In genomic region chr7:155470686-155471638, GRCh38 we compare ENCODE assay signal across 19 cellular contexts. TPM values are rescaled to one million over a fixed set of nuclear protein-coding genes. Genes with fewer than 3 reads are reported as not detected.
DNase-seq lines count a peak whose midpoint lies in the region; ATAC-seq, FAIRE-seq and TF ChIP-seq lines count a peak whose summit lies in the region.
"Had no signal": no experiment of that assay in that cellular context is flagged by ENCODE, and none has a peak within 500 bp of the region (broad histone marks: within the 10 kb centered on the region; RNA-seq: fewer than 3 reads in every experiment).

No MANE protein-coding gene starts in this region.

- H3K9ac ChIP-seq in H1 (replicated peaks in 1 of 4; ENCODE audit: extremely low read depth in 1 of 4, low read depth in 3 of 4, low read length in 3 of 4) = no peak overlapping the region

- no peak overlapping the region for H2BK15ac ChIP-seq in H1 (ENCODE audit: low read length)

- no peaks in the 10 kb centered on the region for H3K79me1 ChIP-seq in H1 (ENCODE audit: low read depth, low read length)

- H3K36me3 ChIP-seq in GM23338 (ENCODE audit: insufficient read depth) (no peaks in the 10 kb centered on the region), H1 (ENCODE audit: control insufficient read depth in 2 of 4, insufficient read depth in 4 of 4, low read length in 3 of 4) (no peaks in the 10 kb centered on the region)
- H3K36me3 ChIP-seq: heart right ventricle, left lung had no signal

- no peak overlapping the region for H3K23ac ChIP-seq in H1 (ENCODE audit: insufficient read length)

- DNase-seq in A172 (ENCODE audit: low spot score) (peak; percentile 11), GM23338 (ENCODE audit: low spot score) (peak; percentile 27), H1 (ENCODE audit: low read depth in 1 of 2, low spot score in 2 of 2) (peak in 1 of 2 experiments; percentile 47), myocyte (ENCODE audit: low read depth) (peak; percentile 16), COR-L47 (lab: John Stamatoyannopoulos, UW) (no peak), KBM-7 (no peak), SKM-1 treated with dmso at 0.1 percent for 144 hours (lab: John Stamatoyannopoulos, UW; ENCODE audit: unreplicated experiment) (no peak)
- no peak for DNase-seq in NK-92 treated with Interleukin-12 subunit alpha and Interleukin-12 subunit beta, amount 100 ng/mL, for 24 hours (lab: John Stamatoyannopoulos, UW)
- DNase-seq: activated CD4-positive, CD25-positive, alpha-beta regulatory T cell; DMS53; heart right ventricle; naive thymus-derived CD4-positive, alpha-beta T cell; NCI-H1694 treated with DMSO at 0.1 percent for 48 hours; NCI-H524 treated with DMSO at 0.1 percent for 48 hours; PC-9; stimulated activated naive CD8-positive, alpha-beta T cell treated with anti-CD3 and anti-CD28 coated beads, Interleukin-15, Interleukin-2, amounts not matched to agents 100 U/mL and 50 U/mL, for 24 hours; SW 1271 had no signal

- peaks cover 36% of the 10 kb centered on the region for H3K4me1 Mint-ChIP-seq in GM23338

- H3K18ac ChIP-seq in H1 (ENCODE audit: extremely low read depth, low read length) = no peak overlapping the region

- 3% methylated on average over 22 of the region's 24 CpGs; no CpG with 5 or more reads in 1 of the 2 experiments for WGBS in H1 (ENCODE audit: extremely low coverage in 1 of 2, insufficient coverage in 1 of 2, insufficient read length in 1 of 2, insufficient replicate concordance in 2 of 2, low coverage in 1 of 2, low lambda C conversion rate in 2 of 2, missing lambda C conversion rate in 1 of 2), 2 experiments

- H4K20me1 ChIP-seq in GM23338 (replicated peaks; ENCODE audit: insufficient read depth) (peaks cover 29% of the 10 kb centered on the region), H1 (replicated peaks in 1 of 2; ENCODE audit: control insufficient read depth in 1 of 2, insufficient read depth in 2 of 2, low read length in 2 of 2) (peaks cover 17 to 24% of the 10 kb centered on the region in 2 experiments)

- H2AK5ac ChIP-seq in H1 (ENCODE audit: low read depth, low read length) = no peak overlapping the region

- POLR2A ChIA-PET in H1 (lab: Charles Lee; ENCODE audit: partially characterized antibody) = interaction anchor here (0.7 to 1.7 kb wide), 3 partner anchors 20 to 83 kb away, joined by 3 to 4 read pairs (median 3); no protein-coding TSS in a partner anchor

- peaks cover 24% of the 10 kb centered on the region for H3F3A ChIP-seq in GM23338 (replicated peaks; ENCODE audit: low read depth)

- H3K4me2 ChIP-seq in GM23338 (peak overlapping the region; percentile 67), H1 (ENCODE audit: insufficient read depth in 1 of 2, low read depth in 2 of 2, low read length in 2 of 2) (peak overlapping the region; percentile 5 to 42; a peak in 3 of 4 replicates)
- H3K4me2 ChIP-seq: PC-9 had no signal

- no peak overlapping the region for H3K4ac ChIP-seq in H1 (replicated peaks; ENCODE audit: insufficient read length, low read depth, low read length)

- in situ Hi-C loops in KBM-7 (cut with MboI; ENCODE audit: low pct_unique_long_range_greater_than_20kb, low sequenced_read_pairs) = no loop called here

- peak overlapping the region; percentile 38 for H3K4me3 ChIP-seq in GM23338
- 0 out of 8 replicates have a peak overlapping the region, but pooled peaks of 1 of the 4 experiments have one; percentile 10 for H3K4me3 ChIP-seq in H1 (ENCODE audit: extremely low read depth in 1 of 4, insufficient read depth in 2 of 4, low read depth in 3 of 4, low read length in 4 of 4)
- H3K4me3 ChIP-seq: heart right ventricle, left lung, PC-9 had no signal

- no peaks in the 10 kb centered on the region for H3K79me2 ChIP-seq in GM23338 (replicated peaks; ENCODE audit: insufficient read depth)
- no peaks in the 10 kb centered on the region for H3K79me2 ChIP-seq in H1 (ENCODE audit: control insufficient read depth in 1 of 2, insufficient read depth in 2 of 2, low read length in 2 of 2)

- no peak for FAIRE-seq in H1 (lab: Jason Lieb, UNC)

- H3K14ac ChIP-seq in H1 (ENCODE audit: insufficient read length) = no peak overlapping the region

- H4K5ac ChIP-seq in H1 (ENCODE audit: insufficient read length, low read depth, low read length) = no peak overlapping the region

- H2BK5ac ChIP-seq in H1 (ENCODE audit: low read depth, low read length) = no peak overlapping the region

- H3K27ac ChIP-seq in GM23338 (ENCODE audit: low read depth) = no peak overlapping the region
- H3K27ac ChIP-seq in H1 (ENCODE audit: low read depth, low read length) = no peak overlapping the region
- H3K27ac ChIP-seq: heart right ventricle, left lung, PC-9 had no signal

- TF ChIP-seq POLR2A in H1 (IDR thresholded peaks at IDR 0.05; ENCODE audit: control extremely low read depth in 1 of 2, low read depth in 2 of 2, low read length in 2 of 2) = no peak

- ATAC-seq in GM23338 = no peak
- ATAC-seq: heart right ventricle; left lung; naive thymus-derived CD4-positive, alpha-beta T cell; sciatic nerve; stimulated activated naive CD8-positive, alpha-beta T cell treated with anti-CD3 and anti-CD28 coated beads, Interleukin-15, Interleukin-2, amounts not matched to agents 100 U/mL and 50 U/mL, for 24 hours had no signal

- no peak overlapping the region for H2BK120ac ChIP-seq in H1 (replicated peaks; ENCODE audit: low read depth, low read length)

- TF ChIP-seq EP300 in H1 (IDR thresholded peaks at IDR 0.05; ENCODE audit: borderline replicate concordance in 1 of 2, low read depth in 2 of 2, low read length in 2 of 2) = no peak

- H3K4me3 Mint-ChIP-seq in GM23338 = peak overlapping the region; percentile 49; the same call in 1 of the 3 replicates
- H3K4me3 Mint-ChIP-seq: naive thymus-derived CD4-positive, alpha-beta T cell had no signal

- H2AFZ ChIP-seq in GM23338 = no peak overlapping the region
- H2AFZ ChIP-seq in H1 (ENCODE audit: low read length) = no peak overlapping the region
- H2AFZ ChIP-seq: PC-9 had no signal

- no peak overlapping the region for H4K91ac ChIP-seq in H1 (replicated peaks; ENCODE audit: insufficient read length, low read length)

- TF ChIP-seq RAD21 in H1 (IDR thresholded peaks at IDR 0.05 in 1 of 2, conservative IDR thresholded peaks at IDR 0.05 in 1 of 2; ENCODE audit: low read depth in 2 of 2, low read length in 2 of 2) = no peak

- H3K27me3 Mint-ChIP-seq in GM23338 (ENCODE audit: insufficient read depth, low read depth, poor library complexity) = peaks cover 100% of the 10 kb centered on the region

- H3K27me3 ChIP-seq in GM23338 (ENCODE audit: insufficient read depth) = peaks cover 100% of the 10 kb centered on the region
- peaks cover 97 to 100% (median 100%) of the 10 kb centered on the region in 4 experiments for H3K27me3 ChIP-seq in H1 (replicated peaks in 1 of 4; ENCODE audit: control insufficient read depth in 3 of 4, extremely low read depth in 1 of 4, insufficient read depth in 3 of 4, low read length in 3 of 4)

- TF ChIP-seq CTCF in GM23338 (conservative IDR thresholded peaks at IDR 0.05; ENCODE audit: low read depth in 2 of 2) = no peak
- no peak for TF ChIP-seq CTCF in H1 (IDR thresholded peaks at IDR 0.05; ENCODE audit: control extremely low read depth in 1 of 3, insufficient read depth in 1 of 3, low read depth in 1 of 3, low read length in 3 of 3)

- H3K9me3 ChIP-seq in H1 (ENCODE audit: insufficient read depth in 2 of 2, low read depth in 1 of 2, low read length in 1 of 2) = no peaks in the 10 kb centered on the region
- H3K9me3 ChIP-seq: left lung had no signal

- no peaks in the 10 kb centered on the region for H3K9me2 ChIP-seq in GM23338 (ENCODE audit: insufficient read depth)

- H2BK20ac ChIP-seq in H1 (ENCODE audit: low read length) = no peak overlapping the region

- CTCF ChIA-PET in H1 (lab: Charles Lee; ENCODE audit: partially characterized antibody) = interaction anchor here (0.6 to 2.2 kb wide), 10 partner anchors 11 to 130 kb away, joined by 3 to 7 read pairs (median 3); no protein-coding TSS in a partner anchor

- H4K8ac ChIP-seq in H1 (ENCODE audit: extremely low read depth, insufficient read depth, low read length) = no peak overlapping the region

- no peaks in the 10 kb centered on the region for H3K36me3 Mint-ChIP-seq in GM23338 (ENCODE audit: low read depth)

- no peak overlapping the region for H3K56ac ChIP-seq in H1 (replicated peaks; ENCODE audit: insufficient read length, low read depth, low read length)

- H2BK12ac ChIP-seq in H1 (ENCODE audit: low read depth, low read length) = peak overlapping the region; percentile 55; the same call in 1 of the 2 replicates

- H3K23me2 ChIP-seq in H1 (ENCODE audit: low read depth, low read length) = peaks cover 4% of the 10 kb centered on the region; the same call in 1 of the 2 replicates

- peaks cover 46% of the 10 kb centered on the region for H3K4me1 ChIP-seq in GM23338 (ENCODE audit: insufficient read depth)
- peaks cover 7 to 32% (median 13%) of the 10 kb centered on the region in 4 experiments; a peak in 6 of 7 replicates for H3K4me1 ChIP-seq in H1 (replicated peaks in 1 of 4; ENCODE audit: control insufficient read depth in 3 of 4, insufficient read depth in 4 of 4, low read length in 3 of 4)

- H3K9me3 Mint-ChIP-seq in GM23338 = peaks cover 2% of the 10 kb centered on the region; the same call in 1 of the 3 replicates

- H3K27ac Mint-ChIP-seq in GM23338 = no peak overlapping the region
- H3K27ac Mint-ChIP-seq: naive thymus-derived CD4-positive, alpha-beta T cell had no signal

TF ChIP-seq in GM23338, 12 proteins besides CTCF, POLR2A, EP300 and RAD21 (continues in another document):
- TF ChIP-seq EZH2phosphoT487 (IDR thresholded peaks at IDR 0.05; ENCODE audit: unreplicated experiment) (no peak), NANOG (IDR thresholded peaks at IDR 0.05; ENCODE audit: borderline replicate concordance) (no peak), EZH2 (IDR thresholded peaks at IDR 0.05; ENCODE audit: low read depth, unreplicated experiment) (peak; percentile 72)

TF ChIP-seq in H1, 55 proteins besides CTCF, POLR2A, EP300 and RAD21 (continues in another document):
- TF ChIP-seq RNF2 (IDR thresholded peaks at IDR 0.05; ENCODE audit: borderline replicate concordance, low read depth, low read length, missing control alignments, poor library complexity, severe bottlenecking) (peak; percentile 68), EZH2 (IDR thresholded peaks at IDR 0.05; ENCODE audit: low read depth, low read length, severe bottlenecking) (peak; percentile 75)

RNA-seq across cellular contexts. Expression of gene EN2, which starts 13.0 kb away (rescaled TPM):
- not detected in 2 replicates for total RNA-seq in A172 (2014; rRNA removed; shearing (Covaris generic))
- total RNA-seq in GM23338 (2014; rRNA removed; shearing (Covaris generic)) = not detected in 2 replicates
- polyA plus RNA-seq in GM23338 (2016; fragmentation: Nextera tagmentation; extraction: Ambion mirVana) = not detected in 2 replicates
- total RNA-seq in H1 (2021; fragmentation: NEBNext Ultra II Directional; extraction: Animal tissue kit (Norgen Biotek cat#: 25700)) = not detected in 2 replicates
- polyA plus RNA-seq in H1 (2011; rRNA removed) = 0.03 TPM in 1 of 2 replicates, not detected in the other
- not detected for polyA plus RNA-seq in H1 (2011; cell fraction: cytosol; rRNA removed)
- polyA plus RNA-seq in H1 (2011; cell fraction: nucleus; rRNA removed) = not detected
- polyA plus RNA-seq in H1 (2012, experiment 1 of 2) = 0.04 TPM in 1 of 4 replicates, not detected in the others
- polyA plus RNA-seq in H1 (2012, experiment 2 of 2) = not detected
- not detected for polyA plus RNA-seq in H1 (2013, experiment 1 of 2)
- not detected for polyA plus RNA-seq in H1 (2013, experiment 2 of 2)
- not detected in 2 replicates for polyA minus RNA-seq in H1 (2011; rRNA and poly(A)+ RNA removed)
- not detected for polyA minus RNA-seq in H1 (2011; cell fraction: cytosol; rRNA and poly(A)+ RNA removed)
- polyA minus RNA-seq in H1 (2011; cell fraction: nucleus; rRNA and poly(A)+ RNA removed) = not detected
- total RNA-seq in myocyte = 0.91 and 1.7 TPM in 2 replicates
- 0.82 TPM for polyA plus RNA-seq in myocyte (2012)
- total RNA-seq: left lung; naive thymus-derived CD4-positive, alpha-beta T cell; PC-9; sciatic nerve had no signal
- polyA plus RNA-seq: naive thymus-derived CD4-positive, alpha-beta T cell had no signal

Comparison
In these comparisons a context has a peak if more than half of its experiments do, and no peak if none do; other contexts are left out.
1. DNase-seq: peak in A172 (single experiment), GM23338 (single experiment) and myocyte (single experiment); none in NK-92 treated with Interleukin-12 subunit alpha and Interleukin-12 subunit beta, amount 100 ng/mL, for 24 hours (single experiment), COR-L47 (single experiment), KBM-7 (single experiment) and SKM-1 treated with dmso at 0.1 percent for 144 hours (single experiment).